ENCODE assay signal across 8 cellular contexts in the genomic region with DNA sequence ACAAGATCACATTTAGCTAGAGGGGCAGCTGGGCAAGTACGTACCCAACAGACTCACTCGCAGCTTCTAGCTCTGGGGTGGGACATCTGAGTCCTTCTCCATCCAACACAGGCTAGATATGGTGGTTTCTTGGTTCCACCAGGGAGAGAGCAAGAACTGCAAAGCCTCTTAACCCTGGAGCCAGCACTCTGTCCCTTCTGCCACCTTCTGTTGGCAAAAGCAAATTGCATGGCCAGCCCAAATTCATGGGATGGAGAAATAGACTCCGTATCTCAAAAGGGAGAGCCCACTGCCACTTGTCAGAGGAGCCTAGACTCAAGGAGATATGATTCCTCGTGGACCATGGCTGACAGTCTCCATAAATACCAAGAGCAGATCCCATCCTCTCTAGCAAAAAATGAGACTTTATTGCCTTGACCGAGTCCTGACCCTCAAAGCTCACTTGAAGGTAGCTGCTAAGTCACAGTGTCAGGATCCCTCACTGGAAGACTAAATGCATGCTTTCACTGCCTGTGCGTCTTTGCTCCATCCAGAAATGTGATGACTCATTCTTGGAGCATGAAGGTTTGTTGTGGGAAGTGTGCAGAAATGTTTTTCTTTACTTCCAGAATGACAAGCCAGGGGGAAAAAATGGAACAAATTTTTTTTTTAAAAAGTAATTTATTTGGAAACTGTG. TPM values are rescaled to one million over a fixed set of nuclear protein-coding genes. Genes with fewer than 3 reads are reported as not detected.
A peak's percentile ranks its signal among the peaks of the same experiment; 100 is the strongest.
DNase-seq lines count a peak whose midpoint lies in the region; ATAC-seq and TF ChIP-seq lines count a peak whose summit lies in the region.

No MANE protein-coding gene starts in this region.

- H3K4me3 ChIP-seq in OCI-LY1 (ENCODE audit: low read depth, low read length, poor library complexity, severe bottlenecking) = no peak overlapping the region
- H3K4me3 ChIP-seq in testis = no peak overlapping the region

- H3K4me3 Mint-ChIP-seq in activated CD4-positive, alpha-beta memory T cell treated with anti-CD3 and anti-CD28 coated beads for 36 hours = no peak overlapping the region
- H3K4me3 Mint-ChIP-seq in activated CD4-positive, alpha-beta memory T cell treated with anti-CD3 and anti-CD28 coated beads, Interleukin-2, amount 10 ng/mL, durations not matched to agents 7 days and 5 days = no peak overlapping the region

- H2AFZ ChIP-seq in OCI-LY1 (ENCODE audit: low read length) = no peak overlapping the region

- H3K27me3 Mint-ChIP-seq in activated CD4-positive, alpha-beta memory T cell treated with anti-CD3 and anti-CD28 coated beads for 36 hours = peaks cover 4% of the 10 kb centered on the region
- peaks cover 6% of the 10 kb centered on the region for H3K27me3 Mint-ChIP-seq in activated CD4-positive, alpha-beta memory T cell treated with anti-CD3 and anti-CD28 coated beads, Interleukin-2, amount 10 ng/mL, durations not matched to agents 7 days and 5 days

- H3F3A ChIP-seq in OCI-LY1 (ENCODE audit: insufficient read depth, low read length) = no peaks in the 10 kb centered on the region

- 52 to 56% methylated on average over 6 of the region's 6 CpGs for WGBS in testis, 2 donors

- no peaks in the 10 kb centered on the region for H3K4me1 Mint-ChIP-seq in activated CD4-positive, alpha-beta memory T cell treated with anti-CD3 and anti-CD28 coated beads for 36 hours (ENCODE audit: low read depth)
- no peaks in the 10 kb centered on the region for H3K4me1 Mint-ChIP-seq in activated CD4-positive, alpha-beta memory T cell treated with anti-CD3 and anti-CD28 coated beads, Interleukin-2, amount 10 ng/mL, durations not matched to agents 7 days and 5 days

- POLR2A ChIA-PET in activated CD4-positive, alpha-beta memory T cell treated with anti-CD3 and anti-CD28 coated beads for 36 hours (lab: Charles Lee) = no interaction called here
- POLR2A ChIA-PET in activated CD4-positive, alpha-beta memory T cell treated with anti-CD3 and anti-CD28 coated beads, Interleukin-2, amount 10 ng/mL, durations not matched to agents 7 days and 5 days (lab: Charles Lee) = no interaction called here

- H3K9ac ChIP-seq in OCI-LY1 (ENCODE audit: low read length) = no peak overlapping the region

- no peaks in the 10 kb centered on the region for H3K9me3 ChIP-seq in OCI-LY1 (ENCODE audit: low read length)
- no peaks in the 10 kb centered on the region for H3K9me3 ChIP-seq in testis

- H4K20me1 ChIP-seq in OCI-LY1 (ENCODE audit: insufficient read depth, low read length) = no peaks in the 10 kb centered on the region

- H3K9me3 Mint-ChIP-seq in activated CD4-positive, alpha-beta memory T cell treated with anti-CD3 and anti-CD28 coated beads for 36 hours = peaks cover 10% of the 10 kb centered on the region
- peaks cover 2% of the 10 kb centered on the region for H3K9me3 Mint-ChIP-seq in activated CD4-positive, alpha-beta memory T cell treated with anti-CD3 and anti-CD28 coated beads, Interleukin-2, amount 10 ng/mL, durations not matched to agents 7 days and 5 days

- TF ChIP-seq POLR2A in testis (IDR thresholded peaks at IDR 0.05) = no peak

- TF ChIP-seq CTCF in OCI-LY1 (IDR thresholded peaks at IDR 0.05; ENCODE audit: low read length) (peak; percentile 45), testis (IDR thresholded peaks at IDR 0.05) (peak in 1 of 3 experiments; percentile 23)

- H3K27me3 ChIP-seq in OCI-LY1 (ENCODE audit: insufficient read depth, low read length) (no peaks in the 10 kb centered on the region; the same call in 1 of the 2 replicates), testis (no peaks in the 10 kb centered on the region)

- H3K4me1 ChIP-seq in OCI-LY1 (ENCODE audit: insufficient read depth, low read length, severe bottlenecking) (no peaks in the 10 kb centered on the region), testis (no peaks in the 10 kb centered on the region)

- H3K79me2 ChIP-seq in OCI-LY1 (ENCODE audit: insufficient read depth, low read length) = no peaks in the 10 kb centered on the region

- H3K27ac ChIP-seq in OCI-LY1 (ENCODE audit: low read depth, low read length, poor library complexity, severe bottlenecking) (no peak overlapping the region), testis (no peak overlapping the region)

- DNase-seq in activated CD4-positive, alpha-beta memory T cell treated with anti-CD3 and anti-CD28 coated beads for 36 hours = peak; percentile 12
- DNase-seq in activated CD4-positive, alpha-beta memory T cell treated with anti-CD3 and anti-CD28 coated beads, Interleukin-2, amount 10 ng/mL, durations not matched to agents 7 days and 5 days = no peak
- DNase-seq in fibroblast of peridontal ligament (ENCODE audit: extremely low read depth) (peak; percentile 55), testis (peak; percentile 32), NCI-H128 (lab: John Stamatoyannopoulos, UW; ENCODE audit: unreplicated experiment) (no peak)

- no peak overlapping the region for H3K27ac Mint-ChIP-seq in activated CD4-positive, alpha-beta memory T cell treated with anti-CD3 and anti-CD28 coated beads for 36 hours
- H3K27ac Mint-ChIP-seq in activated CD4-positive, alpha-beta memory T cell treated with anti-CD3 and anti-CD28 coated beads, Interleukin-2, amount 10 ng/mL, durations not matched to agents 7 days and 5 days = no peak overlapping the region

- no peak overlapping the region for H3K4me2 ChIP-seq in OCI-LY1 (ENCODE audit: low read length)

- H3K36me3 ChIP-seq in OCI-LY1 (ENCODE audit: insufficient read depth, low read length) = no peaks in the 10 kb centered on the region
- H3K36me3 ChIP-seq in testis (ENCODE audit: low read depth, missing control alignments) = no peaks in the 10 kb centered on the region

- intact Hi-C loops in activated CD4-positive, alpha-beta memory T cell treated with anti-CD3 and anti-CD28 coated beads for 36 hours (cut with micrococcal nuclease) = no loop called here
- intact Hi-C loops in testis (cut with DNase I; ENCODE audit: low total_unique reads) = no loop called here

- H3K9me2 ChIP-seq in OCI-LY1 (ENCODE audit: low read depth, low read length) = no peaks in the 10 kb centered on the region

- CTCF ChIA-PET in activated CD4-positive, alpha-beta memory T cell treated with anti-CD3 and anti-CD28 coated beads for 36 hours (lab: Charles Lee) = interaction anchor here (1.0 to 1.4 kb wide), 3 partner anchors 24 to 220 kb away, joined by 3 to 4 read pairs (median 4); no protein-coding TSS in a partner anchor
- CTCF ChIA-PET in activated CD4-positive, alpha-beta memory T cell treated with anti-CD3 and anti-CD28 coated beads, Interleukin-2, amount 10 ng/mL, durations not matched to agents 7 days and 5 days (lab: Charles Lee) = interaction anchor here (1.1 to 1.4 kb wide), 4 partner anchors 12 to 220 kb away, joined by 3 to 5 read pairs (median 4); a partner anchor contains a TSS

- no peak for ATAC-seq in HG03520 (IDR thresholded peaks at IDR 0.05; ENCODE audit: unreplicated experiment)
- no peak for ATAC-seq in GM21786 (IDR thresholded peaks at IDR 0.05; ENCODE audit: unreplicated experiment)

- H3K36me3 Mint-ChIP-seq in activated CD4-positive, alpha-beta memory T cell treated with anti-CD3 and anti-CD28 coated beads for 36 hours = no peaks in the 10 kb centered on the region
- H3K36me3 Mint-ChIP-seq in activated CD4-positive, alpha-beta memory T cell treated with anti-CD3 and anti-CD28 coated beads, Interleukin-2, amount 10 ng/mL, durations not matched to agents 7 days and 5 days (ENCODE audit: low read depth) = no peaks in the 10 kb centered on the region

RNA-seq across cellular contexts. Expression of a gene that starts 28.8 kb away (rescaled TPM):
- under 1 TPM; 0.05 to 0.31 TPM for total RNA-seq in activated CD4-positive, alpha-beta memory T cell treated with anti-CD3 and anti-CD28 coated beads for 36 hours
- total RNA-seq in activated CD4-positive, alpha-beta memory T cell treated with anti-CD3 and anti-CD28 coated beads, Interleukin-2, amount 10 ng/mL, durations not matched to agents 7 days and 5 days = 1 to 10 TPM; 2.1 TPM
- total RNA-seq in testis = 10 to 100 TPM; 12.3 to 16.5 TPM
- 11.5 TPM for polyA plus RNA-seq in testis (ENCODE audit: insufficient read depth, low read depth, low replicate concordance)

Comparison
In these comparisons a context has a peak if more than half of its experiments do, and no peak if none do; other contexts are left out.
1. DNase-seq: peak in activated CD4-positive, alpha-beta memory T cell treated with anti-CD3 and anti-CD28 coated beads for 36 hours (single experiment), fibroblast of peridontal ligament (single experiment) and testis (single experiment); none in activated CD4-positive, alpha-beta memory T cell treated with anti-CD3 and anti-CD28 coated beads, Interleukin-2, amount 10 ng/mL, durations not matched to agents 7 days and 5 days (single experiment) and NCI-H128 (single experiment).
2. RNA of a gene that starts 28.8 kb away (total RNA-seq): 12.3 to 16.5 TPM in testis; 2.1 TPM in activated CD4-positive, alpha-beta memory T cell treated with anti-CD3 and anti-CD28 coated beads, Interleukin-2, amount 10 ng/mL, durations not matched to agents 7 days and 5 days and 0.05 to 0.31 TPM in activated CD4-positive, alpha-beta memory T cell treated with anti-CD3 and anti-CD28 coated beads for 36 hours; every median in the first group is over 4 times any median in the second.